Comparison of ENCODE assay signal across 21 cellular contexts in the genomic region with DNA sequence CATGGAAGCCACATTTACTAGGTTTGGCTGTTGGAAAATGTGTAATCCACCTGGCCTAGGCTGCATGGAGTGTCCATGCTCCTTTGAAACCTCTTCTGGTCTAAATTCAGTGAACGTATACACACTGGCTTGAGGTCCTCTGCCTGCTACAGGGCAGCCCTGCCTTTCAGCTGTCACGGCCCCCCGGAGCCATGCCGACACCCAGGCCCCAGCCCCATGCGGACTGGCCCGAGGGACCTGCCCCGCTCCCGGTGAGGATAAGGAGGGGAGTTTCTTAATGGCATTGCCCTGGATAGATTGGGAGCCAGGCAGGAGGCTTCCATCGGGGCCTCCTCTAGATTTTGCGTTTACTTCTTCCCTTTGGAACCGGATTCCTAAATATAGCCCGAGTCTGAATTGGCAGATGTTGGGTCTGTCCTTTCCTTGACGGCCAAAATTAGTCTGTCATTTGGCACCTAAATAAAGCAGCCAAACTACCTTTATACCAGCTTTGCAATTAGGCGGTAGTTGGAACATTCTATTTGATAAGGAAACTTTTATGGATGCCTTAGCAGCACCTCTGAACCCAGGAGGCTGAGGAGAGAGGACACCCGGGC.
A peak's percentile ranks its signal among the peaks of the same experiment; 100 is the strongest.
DNase-seq lines count a peak whose midpoint lies in the region; ATAC-seq and TF ChIP-seq lines count a peak whose summit lies in the region.
"Had no signal": no experiment of that assay in that cellular context is flagged by ENCODE, and none has a peak within 500 bp of the region (broad histone marks: within the 10 kb centered on the region; RNA-seq: fewer than 3 reads in every experiment).

No MANE protein-coding gene starts in this region.

- TF ChIP-seq CTCF in heart left ventricle (IDR thresholded peaks at IDR 0.05), result no peak
- TF ChIP-seq CTCF in nephron progenitor cell (IDR thresholded peaks at IDR 0.05), result no peak

- H3K27me3 ChIP-seq in heart left ventricle, result no peaks in the 10 kb centered on the region
- H3K27me3 ChIP-seq in right cardiac atrium (ENCODE audit: control insufficient read depth, insufficient read depth), result no peaks in the 10 kb centered on the region

- 49 to 67% (median 64%) methylated on average over 7 to 15 of the region's 15 CpGs for WGBS in heart left ventricle, 4 donors
- 71% methylated on average over 15 of the region's 15 CpGs for WGBS in right cardiac atrium

- intact Hi-C loops in heart left ventricle (cut with DNase I) (no loop called here), right cardiac atrium (cut with DNase I) (no loop called here)

- H3K4me3 ChIP-seq in heart left ventricle, result no peak overlapping the region
- no peak overlapping the region for H3K4me3 ChIP-seq in right cardiac atrium (ENCODE audit: low read length)
- H3K4me3 ChIP-seq: GM12878, HAP-1 had no signal

- H3K27ac ChIP-seq in heart left ventricle (peak overlapping the region in 6 of 12 donors; percentile 42 to 66 (median 54)), right cardiac atrium (ENCODE audit: low read length) (no peak overlapping the region)
- H3K27ac ChIP-seq: 22Rv1 had no signal

- H3K36me3 ChIP-seq in heart left ventricle, result peaks cover 0 to 35% (median 24%) of the 10 kb centered on the region in 9 donors

- DNase-seq in DMS 273 (lab: John Stamatoyannopoulos, UW; ENCODE audit: unreplicated experiment) (peak; percentile 62), DMS 273 treated with DMSO at 0.1 percent for 48 hours (lab: John Stamatoyannopoulos, UW) (no peak), heart left ventricle (no peak), right cardiac atrium (no peak), nephron progenitor cell (no peak), GF-D8 (lab: John Stamatoyannopoulos, UW) (no peak)
- DNase-seq: CD8-positive, alpha-beta memory T cell; GOT3; HFFc6; KG1; MM.1S; NCI-H2029; NCI-H2227 treated with DMSO at 0.1 percent for 48 hours; SK-N-SH had no signal

- H3K27ac Mint-ChIP-seq in nephron progenitor cell, result no peak overlapping the region
- H3K27ac Mint-ChIP-seq: B cell; CD14-positive monocyte; CD8-positive, alpha-beta memory T cell; HFFc6 had no signal

- TF ChIP-seq POLR2A in heart left ventricle (IDR thresholded peaks at IDR 0.05), result no peak

- no peaks in the 10 kb centered on the region for H3K9me3 ChIP-seq in heart left ventricle
- no peaks in the 10 kb centered on the region for H3K9me3 ChIP-seq in right cardiac atrium (ENCODE audit: control insufficient read depth, low read length)
- H3K9me3 ChIP-seq: HAP-1, SK-N-SH had no signal

- ATAC-seq in heart left ventricle, result peak; percentile 48 to 72 (median 67)
- peak; percentile 25 to 33 for ATAC-seq in right cardiac atrium
- no peak for ATAC-seq in GM19328 (IDR thresholded peaks at IDR 0.05; ENCODE audit: unreplicated experiment)
- no peak for ATAC-seq in HG03025 (IDR thresholded peaks at IDR 0.05; ENCODE audit: low FRiP score, unreplicated experiment)
- ATAC-seq: GM12878 had no signal

- H3K27me3 Mint-ChIP-seq in nephron progenitor cell (ENCODE audit: low read depth, poor library complexity), result peaks cover 5% of the 10 kb centered on the region
- H3K27me3 Mint-ChIP-seq: B cell had no signal

- peaks cover 60% of the 10 kb centered on the region for H3K36me3 Mint-ChIP-seq in nephron progenitor cell (ENCODE audit: low read depth)

- no peak overlapping the region for H3K4me3 Mint-ChIP-seq in nephron progenitor cell
- H3K4me3 Mint-ChIP-seq: B cell; CD14-positive monocyte; CD8-positive, alpha-beta memory T cell; HFFc6 had no signal

- H3K4me1 ChIP-seq in heart left ventricle (peaks cover 0 to 17% (median 5%) of the 10 kb centered on the region in 12 donors), right cardiac atrium (ENCODE audit: control insufficient read depth, insufficient read depth, low read length) (no peaks in the 10 kb centered on the region)
- H3K4me1 ChIP-seq: HAP-1 had no signal

- no peaks in the 10 kb centered on the region for H3K9me3 Mint-ChIP-seq in nephron progenitor cell
- H3K9me3 Mint-ChIP-seq: CD14-positive monocyte, HFFc6 had no signal

- H3K4me1 Mint-ChIP-seq in nephron progenitor cell, result peaks cover 14% of the 10 kb centered on the region
- H3K4me1 Mint-ChIP-seq: CD14-positive monocyte; CD8-positive, alpha-beta memory T cell had no signal

Comparison
In these comparisons a context has a peak if more than half of its experiments do, and no peak if none do; other contexts are left out.
1. ATAC-seq: peak in heart left ventricle (4 of 4) and right cardiac atrium (2 of 2); none in GM19328 (single experiment) and HG03025 (single experiment).